In the genomic region with DNA sequence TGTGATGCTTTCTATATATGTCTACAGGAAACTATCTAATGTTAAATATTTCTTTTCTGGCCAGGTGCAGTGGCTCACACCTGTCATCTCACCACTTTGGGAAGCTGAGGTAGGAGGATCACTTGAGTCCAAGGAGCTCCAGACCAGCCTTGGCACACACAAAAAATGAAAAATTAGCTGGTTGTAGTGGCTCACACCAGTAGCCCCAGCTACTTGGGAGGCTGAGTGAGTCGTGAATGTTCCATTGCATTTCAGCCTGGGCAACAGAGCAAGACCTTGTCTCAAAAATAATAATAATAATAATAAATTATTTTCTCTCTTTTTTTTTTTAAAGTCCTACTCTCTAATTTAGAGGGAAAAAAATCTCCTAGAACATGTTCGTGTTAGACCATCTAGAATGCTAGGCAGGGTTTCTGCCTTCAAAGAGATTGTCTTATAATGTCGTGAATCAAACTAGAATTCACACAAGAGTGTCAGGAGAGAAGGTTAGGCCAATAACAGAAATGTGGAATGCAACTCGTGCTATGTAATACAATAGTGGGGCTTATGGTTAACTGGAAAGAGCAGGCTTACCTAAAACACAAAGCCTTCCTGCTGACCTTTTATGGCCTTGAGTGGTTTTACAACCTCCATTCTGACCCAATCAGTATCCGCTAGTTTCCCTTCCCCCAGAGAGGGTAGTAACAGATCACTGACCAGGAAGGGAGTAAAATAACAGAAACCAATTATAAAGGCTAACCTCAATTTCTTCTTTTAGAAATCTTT, we compare ENCODE assay signal across 9 cellular contexts. TPM values are rescaled to one million over a fixed set of nuclear protein-coding genes. Genes with fewer than 3 reads are reported as not detected.
DNase-seq lines count a peak whose midpoint lies in the region; TF ChIP-seq lines count a peak whose summit lies in the region.
"Had no signal": no experiment of that assay in that cellular context is flagged by ENCODE, and none has a peak within 500 bp of the region (broad histone marks: within the 10 kb centered on the region; RNA-seq: fewer than 3 reads in every experiment).

No MANE protein-coding gene starts in this region.

- peaks cover 18% of the 10 kb centered on the region for H3K4me1 ChIP-seq in endodermal cell (ENCODE audit: control insufficient read depth, insufficient read depth, low read length)
- peaks cover 37% of the 10 kb centered on the region for H3K4me1 ChIP-seq in neuron (ENCODE audit: insufficient read depth, low read length)

- H3K4me3 ChIP-seq in endodermal cell (ENCODE audit: low read length) (no peak overlapping the region), neuron (ENCODE audit: low read length) (peak overlapping the region; percentile 32)

- no peaks in the 10 kb centered on the region for H3K9me3 Mint-ChIP-seq in endodermal cell
- H3K9me3 Mint-ChIP-seq: naive B cell had no signal

- peak; percentile 17 for DNase-seq in DMS 273 (lab: John Stamatoyannopoulos, UW; ENCODE audit: unreplicated experiment)
- peak; percentile 50 for DNase-seq in NCI-H510A (lab: John Stamatoyannopoulos, UW)
- peak; percentile 59 for DNase-seq in endodermal cell
- DNase-seq in C1 segment of cervical spinal cord (lab: John Stamatoyannopoulos, UW): no peak
- no peak for DNase-seq in NCI-H69 (lab: John Stamatoyannopoulos, UW)
- DNase-seq in midbrain (lab: John Stamatoyannopoulos, UW): no peak
- DNase-seq in GM10266 (ENCODE audit: extremely low spot score): no peak
- DNase-seq: naive B cell had no signal

- H3K36me3 Mint-ChIP-seq in endodermal cell (ENCODE audit: low read depth): peaks cover 4% of the 10 kb centered on the region
- H3K36me3 Mint-ChIP-seq: naive B cell had no signal

- no peak overlapping the region for H3K9ac ChIP-seq in endodermal cell (ENCODE audit: extremely low read depth, low read length, poor library complexity, severe bottlenecking)

- H3K27ac ChIP-seq in endodermal cell (ENCODE audit: low read depth, low read length): peak overlapping the region; percentile 98

- H3K9me3 ChIP-seq in endodermal cell (ENCODE audit: control insufficient read depth, low read length) (no peaks in the 10 kb centered on the region), neuron (ENCODE audit: low read length) (no peaks in the 10 kb centered on the region)

- no peaks in the 10 kb centered on the region for H3K27me3 Mint-ChIP-seq in endodermal cell (ENCODE audit: insufficient read depth)

- peak overlapping the region; percentile 98 for H3K27ac Mint-ChIP-seq in endodermal cell
- H3K27ac Mint-ChIP-seq: naive B cell had no signal

- TF ChIP-seq CTCF in endodermal cell (conservative IDR thresholded peaks at IDR 0.05) (no peak), GM10266 (IDR thresholded peaks at IDR 0.05; ENCODE audit: control insufficient read depth, insufficient read depth, low read depth, missing control alignments) (no peak)

- no peaks in the 10 kb centered on the region for H3K27me3 ChIP-seq in endodermal cell (ENCODE audit: control insufficient read depth, insufficient read depth, low read length, poor library complexity, severe bottlenecking)
- H3K27me3 ChIP-seq in neuron (ENCODE audit: insufficient read depth, low read length): no peaks in the 10 kb centered on the region

- H3K36me3 ChIP-seq in endodermal cell (ENCODE audit: control insufficient read depth, insufficient read depth, low read length): peaks cover 16% of the 10 kb centered on the region
- no peaks in the 10 kb centered on the region for H3K36me3 ChIP-seq in neuron (ENCODE audit: insufficient read depth, low read length)

- peaks cover 53% of the 10 kb centered on the region for H3K4me1 Mint-ChIP-seq in endodermal cell

- H3K4me3 Mint-ChIP-seq in endodermal cell: no peak overlapping the region
- H3K4me3 Mint-ChIP-seq: naive B cell had no signal

- WGBS in endodermal cell (ENCODE audit: insufficient coverage in 1 of 2, insufficient read length in 1 of 2), 2 experiments: 60 to 66% methylated on average over 1 to 5 of the region's 5 CpGs

- no peak overlapping the region for H2AFZ ChIP-seq in neuron (ENCODE audit: low read depth, low read length)

RNA-seq across cellular contexts. Expression of a gene that starts 46.3 kb away (rescaled TPM):
- total RNA-seq in endodermal cell: 10 to 100 TPM; 37.4 to 93.8 TPM
- polyA plus RNA-seq in endodermal cell (2013, experiment 1 of 2): 15.6 TPM
- 21.2 TPM for polyA plus RNA-seq in endodermal cell (2013, experiment 2 of 2)

Comparison
In these comparisons a context has a peak if more than half of its experiments do, and no peak if none do; other contexts are left out.
1. DNase-seq: peak in DMS 273 (single experiment), NCI-H510A (single experiment) and endodermal cell (single experiment); none in C1 segment of cervical spinal cord (0 of 14), NCI-H69 (single experiment), midbrain (single experiment) and GM10266 (single experiment).